ENCODE assay signal across 12 cellular contexts in the genomic region with DNA sequence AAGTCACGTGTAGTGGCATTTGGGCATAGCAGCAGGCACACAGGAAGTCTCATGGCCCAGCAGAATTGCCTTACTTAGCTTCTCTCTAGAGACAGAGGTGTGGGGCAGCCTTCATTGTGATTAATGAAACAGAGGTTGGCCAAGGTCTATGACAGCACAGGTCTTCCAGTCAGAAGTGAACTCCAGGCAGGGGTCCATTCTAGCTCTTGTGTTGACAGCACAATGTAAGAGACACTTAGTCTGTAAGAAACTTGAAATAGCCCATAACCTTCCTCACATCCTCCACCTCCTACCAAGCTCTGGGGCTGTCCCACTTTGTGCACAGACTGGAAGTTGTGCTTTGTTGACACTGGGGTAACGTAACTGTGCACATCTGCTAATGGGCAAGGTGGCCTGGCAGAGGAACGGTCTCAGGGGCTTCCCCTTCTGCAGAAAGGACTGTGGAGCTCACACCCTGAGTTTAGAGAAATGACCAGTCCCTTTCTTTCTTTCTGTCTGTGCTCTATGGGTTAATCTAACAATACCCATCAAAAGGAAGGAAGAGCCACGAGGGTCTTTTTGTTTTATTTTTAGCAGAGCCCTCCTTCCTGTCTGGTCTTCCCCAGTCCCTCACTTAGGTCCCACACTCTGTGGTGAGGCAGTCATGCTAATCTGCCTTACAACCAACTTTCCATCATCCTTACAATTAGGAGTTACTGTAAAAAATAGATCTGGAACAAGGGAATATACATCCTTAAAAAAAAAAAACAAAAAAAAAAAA. TPM values are rescaled to one million over a fixed set of nuclear protein-coding genes. Genes with fewer than 3 reads are reported as not detected.
DNase-seq lines count a peak whose midpoint lies in the region; ATAC-seq and TF ChIP-seq lines count a peak whose summit lies in the region.
"Had no signal": no experiment of that assay in that cellular context is flagged by ENCODE, and none has a peak within 500 bp of the region (broad histone marks: within the 10 kb centered on the region; RNA-seq: fewer than 3 reads in every experiment).

No MANE protein-coding gene starts in this region.

- ATAC-seq in HG02798 (IDR thresholded peaks at IDR 0.05; ENCODE audit: poor library complexity, unreplicated experiment): peak; percentile 38
- ATAC-seq in activated T-helper 17 cell treated with anti-CD3 and anti-CD28 coated beads, Interleukin-2, amount 50 U/mL, for 72 hours (replicated peaks): peak; percentile 91
- peak; percentile 87 for ATAC-seq in stimulated activated memory B cell treated with anti-CD40 and anti-IgM and Interleukin-4, amounts not matched to agents 10 μg/mL and 1 μg/mL and 100 μg/mL, for 72 hours
- ATAC-seq: left cardiac atrium had no signal

- no peaks in the 10 kb centered on the region for H3K79me1 ChIP-seq in H9 (ENCODE audit: insufficient read depth, low read depth, low read length, poor library complexity, severe bottlenecking)

- no peaks in the 10 kb centered on the region for H3K27me3 Mint-ChIP-seq in activated CD4-positive, alpha-beta T cell treated with anti-CD3 and anti-CD28 coated beads, Interleukin-2, amount 10 ng/mL, durations not matched to agents 24 days and 14 days
- no peaks in the 10 kb centered on the region for H3K27me3 Mint-ChIP-seq in activated T-helper 17 cell treated with anti-CD3 and anti-CD28 coated beads, Interleukin-2, amount 50 U/mL, for 72 hours
- H3K27me3 Mint-ChIP-seq in stimulated activated memory B cell treated with anti-CD40 and anti-IgM and Interleukin-4, amounts not matched to agents 10 μg/mL and 1 μg/mL and 100 μg/mL, for 72 hours: no peaks in the 10 kb centered on the region
- peaks cover 9% of the 10 kb centered on the region for H3K27me3 Mint-ChIP-seq in H9 (ENCODE audit: low read depth)
- H3K27me3 Mint-ChIP-seq in CD14-positive monocyte (ENCODE audit: low read depth in 3 of 3): no peaks in the 10 kb centered on the region

- no peak overlapping the region for H2BK20ac ChIP-seq in H9 (ENCODE audit: low read depth, low read length, poor library complexity, severe bottlenecking)

- WGBS in H9 (ENCODE audit: extremely low coverage, insufficient read length, low lambda C conversion rate): no CpG with 5 or more reads among the region's 4 CpGs
- WGBS in esophagus muscularis mucosa: 51% methylated on average over 4 of the region's 4 CpGs

- no peak overlapping the region for H3K14ac ChIP-seq in H9 (ENCODE audit: insufficient read depth, low read length)

- H3K4me3 ChIP-seq in esophagus muscularis mucosa: no peak overlapping the region
- H3K4me3 ChIP-seq: PC-9 had no signal

- no peaks in the 10 kb centered on the region for H3K36me3 Mint-ChIP-seq in activated CD4-positive, alpha-beta T cell treated with anti-CD3 and anti-CD28 coated beads, Interleukin-2, amount 10 ng/mL, durations not matched to agents 24 days and 14 days (ENCODE audit: low read depth)
- no peaks in the 10 kb centered on the region for H3K36me3 Mint-ChIP-seq in activated T-helper 17 cell treated with anti-CD3 and anti-CD28 coated beads, Interleukin-2, amount 50 U/mL, for 72 hours (ENCODE audit: low read depth)
- H3K36me3 Mint-ChIP-seq in stimulated activated memory B cell treated with anti-CD40 and anti-IgM and Interleukin-4, amounts not matched to agents 10 μg/mL and 1 μg/mL and 100 μg/mL, for 72 hours: no peaks in the 10 kb centered on the region
- no peaks in the 10 kb centered on the region for H3K36me3 Mint-ChIP-seq in H9 (ENCODE audit: insufficient read depth in 1 of 3, low read depth in 3 of 3)
- peaks cover 9 to 10% of the 10 kb centered on the region in 2 donors for H3K36me3 Mint-ChIP-seq in CD14-positive monocyte
- H3K36me3 Mint-ChIP-seq: type B pancreatic cell had no signal

- no peak for TF ChIP-seq EP300 in esophagus muscularis mucosa (IDR thresholded peaks at IDR 0.05)

- no peaks in the 10 kb centered on the region for H3K23me2 ChIP-seq in H9 (ENCODE audit: insufficient read length, low read depth, low read length, poor library complexity, severe bottlenecking)

- H3K27me3 ChIP-seq in H9 (ENCODE audit: insufficient read depth, low read length) (no peaks in the 10 kb centered on the region), esophagus muscularis mucosa (peaks cover 0 to 12% (median 0%) of the 10 kb centered on the region in 4 donors)

- no peaks in the 10 kb centered on the region for H3K36me3 ChIP-seq in esophagus muscularis mucosa

- peaks cover 29% of the 10 kb centered on the region for H3K4me1 Mint-ChIP-seq in activated CD4-positive, alpha-beta T cell treated with anti-CD3 and anti-CD28 coated beads, Interleukin-2, amount 10 ng/mL, durations not matched to agents 24 days and 14 days
- peaks cover 15% of the 10 kb centered on the region for H3K4me1 Mint-ChIP-seq in activated T-helper 17 cell treated with anti-CD3 and anti-CD28 coated beads, Interleukin-2, amount 50 U/mL, for 72 hours
- H3K4me1 Mint-ChIP-seq in stimulated activated memory B cell treated with anti-CD40 and anti-IgM and Interleukin-4, amounts not matched to agents 10 μg/mL and 1 μg/mL and 100 μg/mL, for 72 hours: peaks cover 68% of the 10 kb centered on the region
- H3K4me1 Mint-ChIP-seq in H9: peaks cover 0 to 1% of the 10 kb centered on the region in 2 experiments; a peak in 1 of 4 replicates
- peaks cover 30% of the 10 kb centered on the region for H3K4me1 Mint-ChIP-seq in CD14-positive monocyte

- no peak overlapping the region for H2AK5ac ChIP-seq in H9 (ENCODE audit: insufficient read length, low read length)

- H3K18ac ChIP-seq in H9 (ENCODE audit: insufficient read length, low read depth, low read length): no peak overlapping the region

- H2BK15ac ChIP-seq in H9 (ENCODE audit: low read depth, low read length): no peak overlapping the region

- H3K9me3 Mint-ChIP-seq in activated CD4-positive, alpha-beta T cell treated with anti-CD3 and anti-CD28 coated beads, Interleukin-2, amount 10 ng/mL, durations not matched to agents 24 days and 14 days: peaks cover 6% of the 10 kb centered on the region
- H3K9me3 Mint-ChIP-seq in activated T-helper 17 cell treated with anti-CD3 and anti-CD28 coated beads, Interleukin-2, amount 50 U/mL, for 72 hours: no peaks in the 10 kb centered on the region
- H3K9me3 Mint-ChIP-seq in stimulated activated memory B cell treated with anti-CD40 and anti-IgM and Interleukin-4, amounts not matched to agents 10 μg/mL and 1 μg/mL and 100 μg/mL, for 72 hours: peaks cover 5% of the 10 kb centered on the region
- H3K9me3 Mint-ChIP-seq in H9 (no peaks in the 10 kb centered on the region), CD14-positive monocyte (peaks cover 0 to under 1% (median 0%) of the 10 kb centered on the region in 7 donors)
- H3K9me3 Mint-ChIP-seq: type B pancreatic cell had no signal

- H4K20me1 ChIP-seq in H9 (ENCODE audit: control insufficient read depth, insufficient read depth, insufficient read length): no peaks in the 10 kb centered on the region

- no peak overlapping the region for H4K5ac ChIP-seq in H9 (ENCODE audit: insufficient read length, low read depth, low read length)

- H4K91ac ChIP-seq in H9 (ENCODE audit: insufficient read length, low read depth, low read length): no peak overlapping the region

- no peaks in the 10 kb centered on the region for H3K4me1 ChIP-seq in H9 (ENCODE audit: insufficient read depth, low read length)
- peaks cover 0 to 8% (median 3%) of the 10 kb centered on the region in 4 donors for H3K4me1 ChIP-seq in esophagus muscularis mucosa

- H3K9me3 ChIP-seq in H9 (ENCODE audit: control insufficient read depth, low read depth, low read length) (no peaks in the 10 kb centered on the region), esophagus muscularis mucosa (no peaks in the 10 kb centered on the region)

- no peaks in the 10 kb centered on the region for H3K79me2 ChIP-seq in H9 (ENCODE audit: insufficient read depth, low read length)

- H3K4me3 Mint-ChIP-seq in activated CD4-positive, alpha-beta T cell treated with anti-CD3 and anti-CD28 coated beads, Interleukin-2, amount 10 ng/mL, durations not matched to agents 24 days and 14 days: no peak overlapping the region
- H3K4me3 Mint-ChIP-seq in activated T-helper 17 cell treated with anti-CD3 and anti-CD28 coated beads, Interleukin-2, amount 50 U/mL, for 72 hours: peak overlapping the region; percentile 57
- H3K4me3 Mint-ChIP-seq in stimulated activated memory B cell treated with anti-CD40 and anti-IgM and Interleukin-4, amounts not matched to agents 10 μg/mL and 1 μg/mL and 100 μg/mL, for 72 hours: peak overlapping the region; percentile 57
- H3K4me3 Mint-ChIP-seq in H9: no peak overlapping the region
- no peak overlapping the region for H3K4me3 Mint-ChIP-seq in CD14-positive monocyte
- H3K4me3 Mint-ChIP-seq: type B pancreatic cell had no signal

- H2AFZ ChIP-seq in H9 (ENCODE audit: low read length): no peak overlapping the region
- H2AFZ ChIP-seq: PC-9 had no signal

- H3K56ac ChIP-seq in H9 (ENCODE audit: insufficient read length, low read depth, low read length): no peak overlapping the region

- no peak overlapping the region for H3K23ac ChIP-seq in H9 (ENCODE audit: insufficient read length, low read depth, low read length)

- H3K27ac ChIP-seq in H9 (ENCODE audit: insufficient read length, low read depth, low read length) (no peak overlapping the region), esophagus muscularis mucosa (replicated peaks in 1 of 4) (no peak overlapping the region)
- H3K27ac ChIP-seq: PC-9 had no signal

- intact Hi-C loops in activated CD4-positive, alpha-beta T cell treated with anti-CD3 and anti-CD28 coated beads, Interleukin-2, amount 10 ng/mL, durations not matched to agents 24 days and 14 days (cut with micrococcal nuclease): no loop called here
- intact Hi-C loops in esophagus muscularis mucosa (cut with DNase I) (no loop called here), CD14-positive monocyte (cut with micrococcal nuclease) (loop anchor here in 1 of 2 donors (5.0 kb wide), 1 partner anchor 33 kb away; no protein-coding TSS in a partner anchor)

- H3K27ac Mint-ChIP-seq in activated CD4-positive, alpha-beta T cell treated with anti-CD3 and anti-CD28 coated beads, Interleukin-2, amount 10 ng/mL, durations not matched to agents 24 days and 14 days: peak overlapping the region; percentile 72
- H3K27ac Mint-ChIP-seq in activated T-helper 17 cell treated with anti-CD3 and anti-CD28 coated beads, Interleukin-2, amount 50 U/mL, for 72 hours: no peak overlapping the region
- peak overlapping the region; percentile 91 for H3K27ac Mint-ChIP-seq in stimulated activated memory B cell treated with anti-CD40 and anti-IgM and Interleukin-4, amounts not matched to agents 10 μg/mL and 1 μg/mL and 100 μg/mL, for 72 hours
- H3K27ac Mint-ChIP-seq in H9: no peak overlapping the region
- H3K27ac Mint-ChIP-seq in CD14-positive monocyte: peak overlapping the region in 2 of 7 donors; percentile 13 to 15
- H3K27ac Mint-ChIP-seq: type B pancreatic cell had no signal

- no peak overlapping the region for H3K9ac ChIP-seq in H9 (ENCODE audit: extremely low read depth, insufficient read length, low read length)

- H2BK12ac ChIP-seq in H9 (ENCODE audit: insufficient read length, low read depth, low read length): no peak overlapping the region

- no peak for TF ChIP-seq CTCF in H9 (conservative IDR thresholded peaks at IDR 0.05)
- no peak for TF ChIP-seq CTCF in esophagus muscularis mucosa (IDR thresholded peaks at IDR 0.05)
- TF ChIP-seq CTCF in CD14-positive monocyte (IDR thresholded peaks at IDR 0.05): no peak

- no peak overlapping the region for H4K8ac ChIP-seq in H9 (replicated peaks; ENCODE audit: insufficient read length, low read depth, low read length)

- TF ChIP-seq POLR2A in esophagus muscularis mucosa (IDR thresholded peaks at IDR 0.05; ENCODE audit: low read depth): no peak

- H2BK5ac ChIP-seq in H9 (ENCODE audit: insufficient read length, low read length): no peak overlapping the region

- H2BK120ac ChIP-seq in H9 (ENCODE audit: low read depth, low read length, poor library complexity, severe bottlenecking): no peak overlapping the region

- H3K4ac ChIP-seq in H9 (ENCODE audit: low read depth, low read length): no peak overlapping the region

- H3K4me2 ChIP-seq in H9 (ENCODE audit: insufficient read depth, insufficient read length, low read length): no peak overlapping the region
- H3K4me2 ChIP-seq: PC-9 had no signal

- no peak for DNase-seq in activated CD4-positive, alpha-beta T cell treated with anti-CD3 and anti-CD28 coated beads, Interleukin-2, amount 10 ng/mL, durations not matched to agents 24 days and 14 days
- DNase-seq in activated CD4-positive, alpha-beta T cell treated with anti-CD3 and anti-CD28 coated beads for 48 hours: no peak
- no peak for DNase-seq in H9
- DNase-seq in esophagus muscularis mucosa (ENCODE audit: extremely low spot score): no peak
- no peak for DNase-seq in CD14-positive monocyte (ENCODE audit: low spot score)
- DNase-seq: left cardiac atrium, NCI-H226, PC-9 had no signal

- H3T11ph ChIP-seq in H9 (ENCODE audit: low read length): no peak overlapping the region

RNA-seq across cellular contexts. Expression of gene TAGAP, which starts 35.6 kb away (rescaled TPM):
- total RNA-seq in activated CD4-positive, alpha-beta T cell treated with anti-CD3 and anti-CD28 coated beads, Interleukin-2, amount 10 ng/mL, durations not matched to agents 24 days and 14 days: 183 and 187 TPM in 2 replicates
- 10 to 100 TPM; 11.7 to 80.7 TPM for total RNA-seq in activated T-helper 17 cell treated with anti-CD3 and anti-CD28 coated beads, Interleukin-2, amount 50 U/mL, for 72 hours
- total RNA-seq in H9 (2021) (not detected in 2 replicates), esophagus muscularis mucosa (1 to 10 TPM; 1.5 to 3.0 (median 1.9) TPM)
- polyA plus RNA-seq in CD14-positive monocyte: 10 to 100 TPM; 51.9 to 59.1 TPM
- total RNA-seq: PC-9 had no signal

Comparison
In these comparisons a context has a peak if more than half of its experiments do, and no peak if none do; other contexts are left out.
1. H3K27ac Mint-ChIP-seq: peak in activated CD4-positive, alpha-beta T cell treated with anti-CD3 and anti-CD28 coated beads, Interleukin-2, amount 10 ng/mL, durations not matched to agents 24 days and 14 days (single experiment) and stimulated activated memory B cell treated with anti-CD40 and anti-IgM and Interleukin-4, amounts not matched to agents 10 μg/mL and 1 μg/mL and 100 μg/mL, for 72 hours (single experiment); none in activated T-helper 17 cell treated with anti-CD3 and anti-CD28 coated beads, Interleukin-2, amount 50 U/mL, for 72 hours (single experiment) and H9 (0 of 3).
2. H3K4me3 Mint-ChIP-seq: peak in activated T-helper 17 cell treated with anti-CD3 and anti-CD28 coated beads, Interleukin-2, amount 50 U/mL, for 72 hours (single experiment) and stimulated activated memory B cell treated with anti-CD40 and anti-IgM and Interleukin-4, amounts not matched to agents 10 μg/mL and 1 μg/mL and 100 μg/mL, for 72 hours (single experiment); none in activated CD4-positive, alpha-beta T cell treated with anti-CD3 and anti-CD28 coated beads, Interleukin-2, amount 10 ng/mL, durations not matched to agents 24 days and 14 days (single experiment), H9 (0 of 2) and CD14-positive monocyte (0 of 2).
3. ATAC-seq: peak in every context shown above with its lines; median percentile 91 in activated T-helper 17 cell treated with anti-CD3 and anti-CD28 coated beads, Interleukin-2, amount 50 U/mL, for 72 hours; 87 in stimulated activated memory B cell treated with anti-CD40 and anti-IgM and Interleukin-4, amounts not matched to agents 10 μg/mL and 1 μg/mL and 100 μg/mL, for 72 hours; 38 in HG02798.